In genomic region chr10:119206603-119207366, GRCh38 we compare ENCODE assay signal across 8 cellular contexts. TPM values are rescaled to one million over a fixed set of nuclear protein-coding genes. Genes with fewer than 3 reads are reported as not detected.
DNase-seq lines count a peak whose midpoint lies in the region; ATAC-seq and TF ChIP-seq lines count a peak whose summit lies in the region.

No MANE protein-coding gene starts in this region.

- no CpG with 5 or more reads among the region's 98 CpGs for WGBS in iPS DF 6.9 (ENCODE audit: insufficient coverage, insufficient read length)

- no peaks in the 10 kb centered on the region for H3K27me3 Mint-ChIP-seq in IgD-negative memory B cell

- no peaks in the 10 kb centered on the region for H3K36me3 ChIP-seq in ES-I3 (ENCODE audit: insufficient read depth, low read length)
- H3K36me3 ChIP-seq in iPS DF 6.9 (ENCODE audit: control insufficient read depth, insufficient read depth, low read length): no peaks in the 10 kb centered on the region

- peaks cover 12% of the 10 kb centered on the region; the same call in 1 of the 2 replicates for H3K27me3 ChIP-seq in iPS DF 6.9 (ENCODE audit: control insufficient read depth, insufficient read depth, low read length)

- peak overlapping the region; percentile 46 for H3K4me3 ChIP-seq in astrocyte of the spinal cord (ENCODE audit: low read depth, low read length)
- H3K4me3 ChIP-seq in iPS DF 6.9 (ENCODE audit: low read length): peak overlapping the region; percentile 74; the same call in 1 of the 2 replicates

- H3K9me3 Mint-ChIP-seq in IgD-negative memory B cell: no peaks in the 10 kb centered on the region

- peak overlapping the region; percentile 91 to 99 (median 95) for H3K27ac Mint-ChIP-seq in IgD-negative memory B cell

- H3K27ac ChIP-seq in iPS DF 6.9 (ENCODE audit: low read length): no peak overlapping the region

- ATAC-seq in GM21576 (IDR thresholded peaks at IDR 0.05; ENCODE audit: unreplicated experiment): peak; percentile 54
- peak; percentile 40 for ATAC-seq in sciatic nerve

- peak overlapping the region; percentile 80 for H3K9ac ChIP-seq in ES-I3 (ENCODE audit: low read depth, low read length)

- H3K4me3 Mint-ChIP-seq in IgD-negative memory B cell: peak overlapping the region; percentile 95 to 100 (median 97)

- intact Hi-C loops in sciatic nerve (cut with DNase I): loop anchor here (5.0 to 10.0 kb wide), 2 partner anchors 208 to 236 kb away; no protein-coding TSS in a partner anchor

- H3K4me1 Mint-ChIP-seq in IgD-negative memory B cell: peaks cover 10 to 35% (median 26%) of the 10 kb centered on the region in 3 donors

- DNase-seq in T-helper 22 cell (ENCODE audit: low read depth) (peak; percentile 38), astrocyte of the spinal cord (ENCODE audit: low read depth, low spot score) (peak; percentile 46), iPS DF 6.9 (ENCODE audit: low read depth, low spot score) (no peak), sciatic nerve (ENCODE audit: low spot score) (peak; percentile 86), cortex of kidney (lab: John Stamatoyannopoulos, UW) (no peak)

- H3K9me3 ChIP-seq in ES-I3 (ENCODE audit: control insufficient read depth, insufficient read depth, low read length) (no peaks in the 10 kb centered on the region), iPS DF 6.9 (ENCODE audit: control insufficient read depth, insufficient read depth, low read length) (no peaks in the 10 kb centered on the region)

- no peaks in the 10 kb centered on the region for H3K36me3 Mint-ChIP-seq in IgD-negative memory B cell

- in situ Hi-C loops in astrocyte of the spinal cord (cut with HindIII; ENCODE audit: low sequenced_read_pairs): no loop called here

- peak; percentile 49 for TF ChIP-seq CTCF in astrocyte of the spinal cord (IDR thresholded peaks at IDR 0.05; ENCODE audit: low read depth, low read length)

- peaks cover 28% of the 10 kb centered on the region for H3K4me1 ChIP-seq in ES-I3 (ENCODE audit: insufficient read depth, low read length)
- peaks cover 1% of the 10 kb centered on the region; the same call in 1 of the 2 replicates for H3K4me1 ChIP-seq in iPS DF 6.9 (ENCODE audit: control insufficient read depth, insufficient read depth, low read length)

RNA-seq across cellular contexts. Expression of gene GRK5, which starts 0.6 kb away (rescaled TPM):
- 18.1 TPM for polyA plus RNA-seq in IgD-negative memory B cell
- total RNA-seq in sciatic nerve: 54.1 TPM

RNA-seq across cellular contexts. Expression of gene PRDX3, which starts 28.2 kb away (rescaled TPM):
- polyA plus RNA-seq in IgD-negative memory B cell: 71.2 TPM
- total RNA-seq in sciatic nerve: 62.3 TPM

RNA-seq across cellular contexts. Expression of gene SFXN4, which starts 41.3 kb away (rescaled TPM):
- polyA plus RNA-seq in IgD-negative memory B cell: 22.2 TPM
- total RNA-seq in sciatic nerve: 13.5 TPM

Comparison
In these comparisons a context has a peak if more than half of its experiments do, and no peak if none do; other contexts are left out.
1. DNase-seq: peak in T-helper 22 cell (single experiment), astrocyte of the spinal cord (single experiment) and sciatic nerve (single experiment); none in iPS DF 6.9 (single experiment) and cortex of kidney (single experiment).